ENCODE assay signal across 14 cellular contexts in the genomic region with DNA sequence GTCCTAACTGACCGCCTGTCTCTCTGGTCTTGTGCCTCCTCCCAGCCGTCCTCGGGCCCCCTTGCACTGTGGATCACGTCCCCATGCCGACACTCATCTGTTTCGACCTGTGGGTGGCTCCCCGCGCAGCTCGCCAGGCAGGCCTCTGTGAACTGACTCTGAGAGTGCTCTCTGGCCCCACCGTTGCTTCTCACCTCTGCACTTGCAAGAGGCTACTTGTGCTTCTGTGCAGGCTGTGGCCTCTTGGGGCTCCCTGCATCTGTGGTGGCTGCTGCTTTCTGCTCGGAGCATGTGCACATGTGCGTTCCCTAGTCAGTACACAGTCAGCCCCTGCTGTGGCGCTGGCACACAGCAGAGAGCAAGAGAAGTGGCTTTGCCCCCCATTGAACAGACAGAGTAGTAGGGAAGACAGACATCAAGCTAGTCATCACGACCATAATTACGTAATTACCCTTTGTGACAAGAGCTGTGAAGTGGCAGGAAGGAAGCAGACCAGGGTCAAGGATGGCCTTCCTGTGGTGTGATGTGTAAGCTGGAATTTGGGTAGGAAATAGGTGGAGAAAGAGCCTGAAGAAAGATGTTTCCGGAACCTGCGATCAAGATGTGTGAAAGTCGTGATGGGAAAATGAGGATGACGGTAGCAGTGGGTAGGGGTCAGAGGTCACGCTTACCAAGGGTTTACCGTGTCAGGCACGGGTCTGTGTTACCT.
A peak's percentile ranks its signal among the peaks of the same experiment; 100 is the strongest.
DNase-seq lines count a peak whose midpoint lies in the region; ATAC-seq, FAIRE-seq and TF ChIP-seq lines count a peak whose summit lies in the region.
"Had no signal": no experiment of that assay in that cellular context is flagged by ENCODE, and none has a peak within 500 bp of the region (broad histone marks: within the 10 kb centered on the region; RNA-seq: fewer than 3 reads in every experiment).

No MANE protein-coding gene starts in this region.

- TF ChIP-seq CTCF in A673 (conservative IDR thresholded peaks at IDR 0.05; ENCODE audit: low read depth, low read length) (no peak), mucosa of descending colon (IDR thresholded peaks at IDR 0.05) (no peak)

- peak overlapping the region in 1 of 2 experiments; percentile 67 for H3K23ac ChIP-seq in mesenchymal stem cell (ENCODE audit: low read length in 2 of 2)

- H3K4me1 ChIP-seq in A673 (ENCODE audit: insufficient read depth, low read length, poor library complexity, severe bottlenecking) (peaks cover 19% of the 10 kb centered on the region), mesenchymal stem cell (ENCODE audit: control insufficient read depth, insufficient read depth, low read depth, low read length) (peaks cover 24% of the 10 kb centered on the region), mucosa of descending colon (ENCODE audit: low read depth) (peaks cover 3% of the 10 kb centered on the region)

- 59% methylated on average over 20 of the region's 22 CpGs for WGBS in mesenchymal stem cell

- H3K18ac ChIP-seq in mesenchymal stem cell (ENCODE audit: low read depth in 1 of 2, low read length in 2 of 2): peak overlapping the region; percentile 72 to 94

- peak overlapping the region; percentile 37 for H2AK5ac ChIP-seq in mesenchymal stem cell (ENCODE audit: low read length, severe bottlenecking)

- H2BK120ac ChIP-seq in mesenchymal stem cell (ENCODE audit: low read depth, low read length): no peak overlapping the region

- H2AFZ ChIP-seq in mesenchymal stem cell (ENCODE audit: low read depth, low read length): no peak overlapping the region

- H2BK12ac ChIP-seq in mesenchymal stem cell (ENCODE audit: low read length in 2 of 2): peak overlapping the region; percentile 38 to 92

- no peak overlapping the region for H3K4me2 ChIP-seq in mesenchymal stem cell (ENCODE audit: low read length, poor library complexity, severe bottlenecking)

- intact Hi-C loops in A673 (cut with micrococcal nuclease; ENCODE audit: unreplicated experiment): no loop called here
- intact Hi-C loops in activated T-helper 1 cell treated with anti-CD3 and anti-CD28 coated beads, Interleukin-12 subunit alpha, Interleukin-12 subunit beta, Interleukin-2, Interleukin-4 antibody, amounts not matched to agents 30 ng/mL and 10 ng/mL and 1 ng/mL, durations not matched to agents 14 hours and 24 hours and 36 hours (cut with micrococcal nuclease): no loop called here
- intact Hi-C loops in left colon (cut with DNase I, micrococcal nuclease): no loop called here
- intact Hi-C loops in mucosa of descending colon (cut with DNase I, micrococcal nuclease): no loop called here

- H3K9me3 ChIP-seq in A673 (ENCODE audit: low read depth, low read length, poor library complexity, severe bottlenecking) (no peaks in the 10 kb centered on the region), mesenchymal stem cell (ENCODE audit: control insufficient read depth, low read length) (no peaks in the 10 kb centered on the region), mucosa of descending colon (no peaks in the 10 kb centered on the region)

- H3K36me3 ChIP-seq in A673 (ENCODE audit: insufficient read depth, low read length, poor library complexity, severe bottlenecking) (no peaks in the 10 kb centered on the region), mesenchymal stem cell (ENCODE audit: control insufficient read depth in 1 of 2, insufficient read depth in 2 of 2, low read depth in 1 of 2, low read length in 2 of 2) (peaks cover 0 to 5% of the 10 kb centered on the region in 2 experiments), mucosa of descending colon (ENCODE audit: low read depth) (no peaks in the 10 kb centered on the region)

- FAIRE-seq in GM12892 (lab: Jason Lieb, UNC): no peak
- FAIRE-seq: keratinocyte had no signal

- no peak overlapping the region for H3K27ac ChIP-seq in A673 (ENCODE audit: low read depth, low read length, poor library complexity, severe bottlenecking)
- no peak overlapping the region for H3K27ac ChIP-seq in mesenchymal stem cell (ENCODE audit: low read length, poor library complexity, severe bottlenecking)
- H3K27ac ChIP-seq: epithelial cell of prostate had no signal

- ATAC-seq in HG02623 (IDR thresholded peaks at IDR 0.05; ENCODE audit: unreplicated experiment) (no peak), left colon (no peak), mucosa of descending colon (no peak)
- ATAC-seq: activated CD4-positive, alpha-beta T cell treated with anti-CD3 and anti-CD28 coated beads for 36 hours had no signal

- no peak for TF ChIP-seq POLR2A in GM12892 (IDR thresholded peaks at IDR 0.05; ENCODE audit: low read depth, low read length)

- H3K4me3 Mint-ChIP-seq in activated T-helper 1 cell treated with anti-CD3 and anti-CD28 coated beads, Interleukin-12 subunit alpha, Interleukin-12 subunit beta, Interleukin-2, Interleukin-4 antibody, amounts not matched to agents 30 ng/mL and 10 ng/mL and 1 ng/mL, durations not matched to agents 14 hours and 24 hours and 36 hours: no peak overlapping the region
- H3K4me3 Mint-ChIP-seq: activated CD4-positive, alpha-beta T cell treated with anti-CD3 and anti-CD28 coated beads for 36 hours; CD4-positive, alpha-beta T cell had no signal

- H3K14ac ChIP-seq in mesenchymal stem cell (ENCODE audit: low read length in 2 of 2): peak overlapping the region in 1 of 2 experiments; percentile 95

- POLR2A ChIA-PET in A673 (lab: Charles Lee; ENCODE audit: low non-redundant PET): no interaction called here

- H2BK15ac ChIP-seq in mesenchymal stem cell (ENCODE audit: low read depth, poor library complexity, severe bottlenecking): no peak overlapping the region

- peak overlapping the region; percentile 93 for H4K91ac ChIP-seq in mesenchymal stem cell (ENCODE audit: low read length)

- peaks cover 9% of the 10 kb centered on the region for H3K9me3 Mint-ChIP-seq in activated T-helper 1 cell treated with anti-CD3 and anti-CD28 coated beads, Interleukin-12 subunit alpha, Interleukin-12 subunit beta, Interleukin-2, Interleukin-4 antibody, amounts not matched to agents 30 ng/mL and 10 ng/mL and 1 ng/mL, durations not matched to agents 14 hours and 24 hours and 36 hours
- H3K9me3 Mint-ChIP-seq: CD4-positive, alpha-beta T cell had no signal

- peak overlapping the region; percentile 9 to 95 for H3K4ac ChIP-seq in mesenchymal stem cell (ENCODE audit: low read depth in 1 of 2, low read length in 2 of 2)

- H3K9ac ChIP-seq in mesenchymal stem cell (ENCODE audit: low read length): no peak overlapping the region

- peak overlapping the region; percentile 45 for H3K27ac Mint-ChIP-seq in activated T-helper 1 cell treated with anti-CD3 and anti-CD28 coated beads, Interleukin-12 subunit alpha, Interleukin-12 subunit beta, Interleukin-2, Interleukin-4 antibody, amounts not matched to agents 30 ng/mL and 10 ng/mL and 1 ng/mL, durations not matched to agents 14 hours and 24 hours and 36 hours
- H3K27ac Mint-ChIP-seq: CD4-positive, alpha-beta T cell had no signal

- H4K8ac ChIP-seq in mesenchymal stem cell (ENCODE audit: low read length): peak overlapping the region; percentile 88

- no peaks in the 10 kb centered on the region for H3K27me3 ChIP-seq in A673 (replicated peaks; ENCODE audit: insufficient read depth, low read depth, low read length, poor library complexity)
- no peaks in the 10 kb centered on the region for H3K27me3 ChIP-seq in mesenchymal stem cell (ENCODE audit: control insufficient read depth in 1 of 2, insufficient read depth in 1 of 2, low read length in 2 of 2)

- H2BK5ac ChIP-seq in mesenchymal stem cell (ENCODE audit: low read depth, low read length, poor library complexity, severe bottlenecking): no peak overlapping the region

- H3K36me3 Mint-ChIP-seq in activated T-helper 1 cell treated with anti-CD3 and anti-CD28 coated beads, Interleukin-12 subunit alpha, Interleukin-12 subunit beta, Interleukin-2, Interleukin-4 antibody, amounts not matched to agents 30 ng/mL and 10 ng/mL and 1 ng/mL, durations not matched to agents 14 hours and 24 hours and 36 hours (ENCODE audit: low read depth): peaks cover 23% of the 10 kb centered on the region

- no TSS peak for BruUV-seq in A673 (replicated peaks; lab: Mats Ljungman, UMichigan)

- peaks cover 6% of the 10 kb centered on the region for H3K4me1 Mint-ChIP-seq in activated T-helper 1 cell treated with anti-CD3 and anti-CD28 coated beads, Interleukin-12 subunit alpha, Interleukin-12 subunit beta, Interleukin-2, Interleukin-4 antibody, amounts not matched to agents 30 ng/mL and 10 ng/mL and 1 ng/mL, durations not matched to agents 14 hours and 24 hours and 36 hours (ENCODE audit: low read depth)

- H3K79me1 ChIP-seq in mesenchymal stem cell (replicated peaks; ENCODE audit: low read length, poor library complexity, severe bottlenecking): peaks cover 35% of the 10 kb centered on the region

- CTCF ChIA-PET in A673 (lab: Charles Lee): no interaction called here

- DNase-seq in A673 (ENCODE audit: low spot score): peak; percentile 53
- peak; percentile 20 for DNase-seq in HCEC 1CT
- DNase-seq in activated T-helper 1 cell treated with anti-CD3 and anti-CD28 coated beads, Interleukin-12 subunit alpha, Interleukin-12 subunit beta, Interleukin-2, Interleukin-4 antibody, amounts not matched to agents 30 ng/mL and 10 ng/mL and 1 ng/mL, durations not matched to agents 14 hours and 24 hours and 36 hours (ENCODE audit: low spot score): no peak
- peak; percentile 83 for DNase-seq in mesenchymal stem cell
- no peak for DNase-seq in GM12892 (ENCODE audit: insufficient read length)
- no peak for DNase-seq in left colon
- DNase-seq in mucosa of descending colon: no peak
- DNase-seq: activated CD4-positive, alpha-beta T cell treated with anti-CD3 and anti-CD28 coated beads for 36 hours; amniotic stem cell; CD4-positive, alpha-beta T cell; NCI-H2107 had no signal

- no peaks in the 10 kb centered on the region for H3K27me3 Mint-ChIP-seq in activated T-helper 1 cell treated with anti-CD3 and anti-CD28 coated beads, Interleukin-12 subunit alpha, Interleukin-12 subunit beta, Interleukin-2, Interleukin-4 antibody, amounts not matched to agents 30 ng/mL and 10 ng/mL and 1 ng/mL, durations not matched to agents 14 hours and 24 hours and 36 hours (ENCODE audit: insufficient read depth)
- H3K27me3 Mint-ChIP-seq: activated CD4-positive, alpha-beta T cell treated with anti-CD3 and anti-CD28 coated beads for 36 hours; CD4-positive, alpha-beta T cell had no signal

- H3K4me3 ChIP-seq in A673 (ENCODE audit: low read depth, low read length, poor library complexity, severe bottlenecking) (no peak overlapping the region), mesenchymal stem cell (ENCODE audit: insufficient read depth in 1 of 2, low read depth in 1 of 2, low read length in 2 of 2) (no peak overlapping the region), mucosa of descending colon (no peak overlapping the region)

Comparison
In these comparisons a context has a peak if more than half of its experiments do, and no peak if none do; other contexts are left out.
1. DNase-seq: peak in A673 (single experiment), HCEC 1CT (single experiment) and mesenchymal stem cell (single experiment); none in activated T-helper 1 cell treated with anti-CD3 and anti-CD28 coated beads, Interleukin-12 subunit alpha, Interleukin-12 subunit beta, Interleukin-2, Interleukin-4 antibody, amounts not matched to agents 30 ng/mL and 10 ng/mL and 1 ng/mL, durations not matched to agents 14 hours and 24 hours and 36 hours (single experiment), GM12892 (single experiment), left colon (0 of 2) and mucosa of descending colon (0 of 3).